ENCODE assay signal across 10 cellular contexts in genomic region chr1:150807257-150807637, GRCh38. TPM values are rescaled to one million over a fixed set of nuclear protein-coding genes. Genes with fewer than 3 reads are reported as not detected.
DNase-seq lines count a peak whose midpoint lies in the region; ATAC-seq and TF ChIP-seq lines count a peak whose summit lies in the region.
"Had no signal": no experiment of that assay in that cellular context is flagged by ENCODE, and none has a peak within 500 bp of the region (broad histone marks: within the 10 kb centered on the region; RNA-seq: fewer than 3 reads in every experiment).

No MANE protein-coding gene starts in this region.

- H3K4me3 Mint-ChIP-seq in stimulated activated effector memory CD8-positive, alpha-beta T cell treated with anti-CD3 and anti-CD28 coated beads, Interleukin-12 subunit alpha, Interleukin-12 subunit beta, amount 100 ng/mL, for 72 hours, result no peak overlapping the region
- H3K4me3 Mint-ChIP-seq: IgD-negative memory B cell had no signal

- H3K4me3 ChIP-seq in foreskin fibroblast (ENCODE audit: low read depth in 1 of 2, low read length in 2 of 2), result peak overlapping the region; percentile 54 to 85
- H3K4me3 ChIP-seq: mucosa of descending colon had no signal

- no peaks in the 10 kb centered on the region for H3K9me3 Mint-ChIP-seq in stimulated activated effector memory CD8-positive, alpha-beta T cell treated with anti-CD3 and anti-CD28 coated beads, Interleukin-12 subunit alpha, Interleukin-12 subunit beta, amount 100 ng/mL, for 72 hours
- H3K9me3 Mint-ChIP-seq: IgD-negative memory B cell had no signal

- H3K36me3 Mint-ChIP-seq in stimulated activated effector memory CD8-positive, alpha-beta T cell treated with anti-CD3 and anti-CD28 coated beads, Interleukin-12 subunit alpha, Interleukin-12 subunit beta, amount 100 ng/mL, for 72 hours, result peaks cover 4% of the 10 kb centered on the region

- no peak for TF ChIP-seq CTCF in foreskin fibroblast (IDR thresholded peaks at IDR 0.05; ENCODE audit: low read depth, low read length)

- DNase-seq in GM03348 (ENCODE audit: low spot score) (peak; percentile 31), UCSD-AML1 (lab: John Stamatoyannopoulos, UW; ENCODE audit: unreplicated experiment) (peak; percentile 11), foreskin fibroblast (peak in 1 of 2 donors; percentile 60), putamen (ENCODE audit: low spot score) (no peak), H4 (ENCODE audit: low spot score) (no peak), NAMALWA (ENCODE audit: low spot score) (no peak)
- DNase-seq in stimulated activated effector memory CD8-positive, alpha-beta T cell treated with anti-CD3 and anti-CD28 coated beads, Interleukin-12 subunit alpha, Interleukin-12 subunit beta, amount 100 ng/mL, for 72 hours (ENCODE audit: low spot score in 2 of 2), result no peak
- DNase-seq: activated effector memory CD4-positive, alpha-beta T cell treated with anti-CD3 and anti-CD28 coated beads, Interleukin-2, amount 50 U/mL, for 16 hours; mucosa of descending colon had no signal

- H3K27ac Mint-ChIP-seq in stimulated activated effector memory CD8-positive, alpha-beta T cell treated with anti-CD3 and anti-CD28 coated beads, Interleukin-12 subunit alpha, Interleukin-12 subunit beta, amount 100 ng/mL, for 72 hours, result peak overlapping the region; percentile 13

- ATAC-seq in stimulated activated effector memory CD8-positive, alpha-beta T cell treated with anti-CD3 and anti-CD28 coated beads, Interleukin-12 subunit alpha, Interleukin-12 subunit beta, amount 100 ng/mL, for 72 hours, result no peak
- ATAC-seq: mucosa of descending colon had no signal

- no peaks in the 10 kb centered on the region for H3K4me1 Mint-ChIP-seq in stimulated activated effector memory CD8-positive, alpha-beta T cell treated with anti-CD3 and anti-CD28 coated beads, Interleukin-12 subunit alpha, Interleukin-12 subunit beta, amount 100 ng/mL, for 72 hours

RNA-seq across cellular contexts. Expression of gene CTSK, which starts 0.8 kb away (rescaled TPM):
- 0.10 TPM in 1 of 2 replicates, not detected in the other for total RNA-seq in H4 (2014; rRNA removed; shearing (Covaris generic))

RNA-seq across cellular contexts. Expression of gene CTSS, which starts 41.7 kb away (rescaled TPM):
- total RNA-seq in H4 (2014; rRNA removed; shearing (Covaris generic)), result 0.39 and 1.5 TPM in 2 replicates

Comparison
In these comparisons a context has a peak if more than half of its experiments do, and no peak if none do; other contexts are left out.
1. DNase-seq: peak in GM03348 (single experiment) and UCSD-AML1 (single experiment); none in stimulated activated effector memory CD8-positive, alpha-beta T cell treated with anti-CD3 and anti-CD28 coated beads, Interleukin-12 subunit alpha, Interleukin-12 subunit beta, amount 100 ng/mL, for 72 hours (0 of 2), putamen (single experiment), H4 (single experiment) and NAMALWA (single experiment).